ENCODE assay signal across 13 cellular contexts in genomic region chr14:100146548-100147091, GRCh38. TPM values are rescaled to one million over a fixed set of nuclear protein-coding genes. Genes with fewer than 3 reads are reported as not detected.
DNase-seq lines count a peak whose midpoint lies in the region; ATAC-seq, FAIRE-seq and TF ChIP-seq lines count a peak whose summit lies in the region.
"Had no signal": no experiment of that assay in that cellular context is flagged by ENCODE, and none has a peak within 500 bp of the region (broad histone marks: within the 10 kb centered on the region; RNA-seq: fewer than 3 reads in every experiment).

No MANE protein-coding gene starts in this region.

- H3K4me3 ChIP-seq in rectal smooth muscle tissue (ENCODE audit: low read length), result peak overlapping the region; percentile 12
- H3K4me3 ChIP-seq in MM.1S (ENCODE audit: low read length), result no peak overlapping the region
- H3K4me3 ChIP-seq: thyroid gland had no signal

- H3K4me1 Mint-ChIP-seq in IgD-negative memory B cell, result peaks cover 12 to 17% (median 13%) of the 10 kb centered on the region in 3 donors

- DNase-seq in NCI-H510A (lab: John Stamatoyannopoulos, UW) (peak; percentile 22), NCI-H510A treated with DMSO at 0.1 percent for 48 hours (lab: John Stamatoyannopoulos, UW) (no peak), HTR-8/SVneo (ENCODE audit: insufficient read length, low spot score) (no peak), occipital lobe (lab: John Stamatoyannopoulos, UW) (no peak), MM.1S (no peak)
- DNase-seq in activated naive CD4-positive, alpha-beta T cell treated with anti-CD3 and anti-CD28 coated beads, Interleukin-2, amount 50 U/mL, for 72 hours (ENCODE audit: low spot score in 2 of 2), result no peak
- DNase-seq: thyroid gland had no signal

- no peaks in the 10 kb centered on the region for H3K27me3 Mint-ChIP-seq in IgD-negative memory B cell

- H3K4me1 ChIP-seq in rectal smooth muscle tissue (ENCODE audit: control insufficient read depth, insufficient read depth, low read length) (no peaks in the 10 kb centered on the region), MM.1S (ENCODE audit: low read length) (no peaks in the 10 kb centered on the region)

- no peak for TF ChIP-seq CTCF in MM.1S (IDR thresholded peaks at IDR 0.05; ENCODE audit: low read length)

- peak; percentile 8 to 15 for ATAC-seq in activated naive CD4-positive, alpha-beta T cell treated with anti-CD3 and anti-CD28 coated beads, Interleukin-2, amount 50 U/mL, for 72 hours

- no peak overlapping the region for H3K27ac ChIP-seq in rectal smooth muscle tissue (ENCODE audit: low read depth, low read length)
- H3K27ac ChIP-seq in MM.1S (ENCODE audit: low read length), result no peak overlapping the region
- H3K27ac ChIP-seq: KMS-11, thyroid gland had no signal

- no peaks in the 10 kb centered on the region for H3K79me2 ChIP-seq in MM.1S (ENCODE audit: low read length)

- no peak for FAIRE-seq in HTR-8/SVneo (lab: Jason Lieb, UNC)
- FAIRE-seq: A204.1 had no signal

- H3K9ac ChIP-seq in rectal smooth muscle tissue (ENCODE audit: low read length), result no peak overlapping the region
- H3K9ac ChIP-seq in MM.1S (ENCODE audit: low read length), result no peak overlapping the region
- H3K9ac ChIP-seq: KMS-11 had no signal

- H3K9me3 Mint-ChIP-seq in IgD-negative memory B cell, result no peaks in the 10 kb centered on the region
- H3K9me3 Mint-ChIP-seq in activated naive CD4-positive, alpha-beta T cell treated with anti-CD3 and anti-CD28 coated beads, Interleukin-2, amount 50 U/mL, for 72 hours, result no peaks in the 10 kb centered on the region
- H3K9me3 Mint-ChIP-seq: activated T-helper 2 cell treated with anti-CD3 and anti-CD28 coated beads, Interferon-gamma antibody, Interleukin-2, Interleukin-4, amounts not matched to agents 10 μg/mL and 5 μg/mL and 100 μg/mL, durations not matched to agents 14 hours and 24 hours and 36 hours had no signal

- no peak overlapping the region for H2AFZ ChIP-seq in MM.1S (ENCODE audit: low read length)

- H3K9me3 ChIP-seq in MM.1S (replicated peaks; ENCODE audit: insufficient read depth, low read length), result no peaks in the 10 kb centered on the region
- H3K9me3 ChIP-seq: thyroid gland had no signal

- peaks cover 1% of the 10 kb centered on the region for H3K36me3 Mint-ChIP-seq in IgD-negative memory B cell
- no peaks in the 10 kb centered on the region for H3K36me3 Mint-ChIP-seq in activated naive CD4-positive, alpha-beta T cell treated with anti-CD3 and anti-CD28 coated beads, Interleukin-2, amount 50 U/mL, for 72 hours

- no peaks in the 10 kb centered on the region for H4K20me1 ChIP-seq in MM.1S (ENCODE audit: insufficient read depth, low read length)

- H3K27me3 ChIP-seq in rectal smooth muscle tissue (ENCODE audit: control insufficient read depth, insufficient read depth, low read length) (no peaks in the 10 kb centered on the region), MM.1S (replicated peaks; ENCODE audit: insufficient read depth, low read length) (no peaks in the 10 kb centered on the region; the same call in 1 of the 2 replicates)
- H3K27me3 ChIP-seq: thyroid gland had no signal

- no peaks in the 10 kb centered on the region for H3K9me2 ChIP-seq in MM.1S (replicated peaks; ENCODE audit: insufficient read depth, low read length)

- no peak overlapping the region for H3K4me2 ChIP-seq in MM.1S (ENCODE audit: low read depth, low read length)
- H3K4me2 ChIP-seq: KMS-11 had no signal

- H3K36me3 ChIP-seq in rectal smooth muscle tissue (ENCODE audit: control insufficient read depth, insufficient read depth, low read length), result no peaks in the 10 kb centered on the region
- no peaks in the 10 kb centered on the region for H3K36me3 ChIP-seq in MM.1S (replicated peaks; ENCODE audit: insufficient read depth, low read length)
- H3K36me3 ChIP-seq: thyroid gland had no signal

- peak overlapping the region in 2 of 3 donors; percentile 59 to 97 for H3K27ac Mint-ChIP-seq in IgD-negative memory B cell
- peak overlapping the region; percentile 22 to 83 for H3K27ac Mint-ChIP-seq in activated naive CD4-positive, alpha-beta T cell treated with anti-CD3 and anti-CD28 coated beads, Interleukin-2, amount 50 U/mL, for 72 hours
- H3K27ac Mint-ChIP-seq: activated T-helper 2 cell treated with anti-CD3 and anti-CD28 coated beads, Interferon-gamma antibody, Interleukin-2, Interleukin-4, amounts not matched to agents 10 μg/mL and 5 μg/mL and 100 μg/mL, durations not matched to agents 14 hours and 24 hours and 36 hours had no signal

- no peak overlapping the region for H3K4me3 Mint-ChIP-seq in IgD-negative memory B cell

- no peaks in the 10 kb centered on the region for H3F3A ChIP-seq in MM.1S (ENCODE audit: insufficient read depth, low read length)

RNA-seq across cellular contexts. Expression of gene DEGS2, which starts 12.8 kb away (rescaled TPM):
- 6.5 TPM for polyA plus RNA-seq in IgD-negative memory B cell
- total RNA-seq in activated naive CD4-positive, alpha-beta T cell treated with anti-CD3 and anti-CD28 coated beads, Interleukin-2, amount 50 U/mL, for 72 hours, result 1 to 10 TPM; 1.4 to 3.2 TPM
- total RNA-seq in occipital lobe, result 1.4 TPM
- total RNA-seq: T-helper 1 cell treated with Interleukin-12 subunit alpha and Interleukin-12 subunit beta and Interleukin-4 antibody, amounts not matched to agents 30 ng/mL and 1 ng/mL, for 36 hours had no signal
